ENCODE assay signal across 1 cellular context in genomic region chr22:37752189-37753061, GRCh38.
TF ChIP-seq lines count a peak whose summit lies in the region.

No MANE protein-coding gene starts in this region.

TF ChIP-seq in WTC11, 78 proteins besides CTCF, POLR2A, EP300 and RAD21 (continued from another document):
- TF ChIP-seq ZNF532 (CRISPR knock-in tag; IDR thresholded peaks at IDR 0.05; ENCODE audit: borderline replicate concordance) (no peak), ATF2 (CRISPR knock-in tag; IDR thresholded peaks at IDR 0.05; ENCODE audit: borderline replicate concordance, low read depth) (no peak), NFATC4 (CRISPR knock-in tag; IDR thresholded peaks at IDR 0.05) (no peak), ZNF425 (CRISPR knock-in tag; conservative IDR thresholded peaks at IDR 0.05) (no peak), PREB (CRISPR knock-in tag; IDR thresholded peaks at IDR 0.05; ENCODE audit: borderline replicate concordance) (no peak), IRF2 (CRISPR knock-in tag; IDR thresholded peaks at IDR 0.05; ENCODE audit: borderline replicate concordance, low read depth) (no peak)
